19 cellular contexts compared by ENCODE assay signal in the genomic region with DNA sequence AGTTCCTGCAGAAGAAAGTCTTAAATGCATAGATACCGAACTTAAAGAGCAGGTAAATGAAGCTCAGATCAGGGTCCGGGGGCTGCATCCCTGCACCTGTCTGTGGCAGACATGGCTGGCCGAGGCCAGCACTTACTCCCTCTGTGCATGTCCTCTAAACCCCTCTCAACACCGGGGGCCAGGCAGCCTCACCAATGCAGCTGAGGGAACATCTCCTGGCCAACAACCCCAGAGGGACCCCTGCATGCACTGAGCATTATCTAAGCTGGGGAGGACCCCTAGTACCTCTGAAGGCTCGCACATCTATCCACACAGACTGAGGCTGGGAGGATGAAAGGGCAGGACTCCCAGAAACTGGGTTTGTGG. TPM values are rescaled to one million over a fixed set of nuclear protein-coding genes. Genes with fewer than 3 reads are reported as not detected.
"Had no signal": no experiment of that assay in that cellular context is flagged by ENCODE, and none has a peak within 500 bp of the region (broad histone marks: within the 10 kb centered on the region; RNA-seq: fewer than 3 reads in every experiment).

No MANE protein-coding gene starts in this region.

- H3K9ac ChIP-seq: SK-N-SH had no signal

- H3K4me3 ChIP-seq: breast epithelium, coronary artery, esophagus squamous epithelium, gastrocnemius medialis, testis had no signal

- H3K36me3 Mint-ChIP-seq: activated naive CD8-positive, alpha-beta T cell treated with anti-CD3 and anti-CD28 coated beads for 36 hours had no signal

- H3K4me3 Mint-ChIP-seq: activated CD8-positive, alpha-beta T cell treated with anti-CD3 and anti-CD28 coated beads for 36 hours; activated naive CD8-positive, alpha-beta T cell treated with anti-CD3 and anti-CD28 coated beads for 36 hours; nephron had no signal

- H3K27me3 ChIP-seq: testis had no signal

- ATAC-seq: activated CD8-positive, alpha-beta T cell treated with anti-CD3 and anti-CD28 coated beads for 36 hours; gastrocnemius medialis; left ventricle myocardium superior had no signal

- DNase-seq: activated CD4-positive, alpha-beta T cell treated with anti-CD3 and anti-CD28 coated beads for 48 hours; activated CD8-positive, alpha-beta T cell treated with anti-CD3 and anti-CD28 coated beads for 36 hours; activated gamma-delta T cell; activated naive CD8-positive, alpha-beta T cell treated with anti-CD3 and anti-CD28 coated beads for 36 hours; activated T-cell treated with anti-CD3 and anti-CD28 coated beads, Interleukin-2, amount 50 U/mL, for 48 hours; esophagus squamous epithelium; gastrocnemius medialis; hippocampal formation; left ventricle myocardium superior; mammary epithelial cell; midbrain; SK-N-SH; stimulated activated CD4-positive, alpha-beta T cell treated with anti-CD3 and anti-CD28 coated beads, Interleukin-4, amount 100 ng/mL, for 1 hour; stimulated activated naive CD4-positive, alpha-beta T cell; testis; trophoblast cell had no signal

- H3K36me3 ChIP-seq: breast epithelium, esophagus squamous epithelium, gastrocnemius medialis had no signal

- H3K4me1 ChIP-seq: breast epithelium, esophagus squamous epithelium, gastrocnemius medialis, testis had no signal

- H3K4me1 Mint-ChIP-seq: activated naive CD8-positive, alpha-beta T cell treated with anti-CD3 and anti-CD28 coated beads for 36 hours; nephron had no signal

- H3K27ac ChIP-seq: breast epithelium, coronary artery, esophagus squamous epithelium, gastrocnemius medialis, testis had no signal

- H3K27ac Mint-ChIP-seq: activated CD8-positive, alpha-beta T cell treated with anti-CD3 and anti-CD28 coated beads for 36 hours; activated naive CD8-positive, alpha-beta T cell treated with anti-CD3 and anti-CD28 coated beads for 36 hours; nephron had no signal

- H3K9me3 ChIP-seq: SK-N-SH, testis had no signal

- H3K4me2 ChIP-seq: SK-N-SH had no signal

RNA-seq across cellular contexts. Expression of a gene that starts 18.4 kb away (rescaled TPM):
- total RNA-seq: gastrocnemius medialis had no signal
